20 cellular contexts compared by ENCODE assay signal in the genomic region with DNA sequence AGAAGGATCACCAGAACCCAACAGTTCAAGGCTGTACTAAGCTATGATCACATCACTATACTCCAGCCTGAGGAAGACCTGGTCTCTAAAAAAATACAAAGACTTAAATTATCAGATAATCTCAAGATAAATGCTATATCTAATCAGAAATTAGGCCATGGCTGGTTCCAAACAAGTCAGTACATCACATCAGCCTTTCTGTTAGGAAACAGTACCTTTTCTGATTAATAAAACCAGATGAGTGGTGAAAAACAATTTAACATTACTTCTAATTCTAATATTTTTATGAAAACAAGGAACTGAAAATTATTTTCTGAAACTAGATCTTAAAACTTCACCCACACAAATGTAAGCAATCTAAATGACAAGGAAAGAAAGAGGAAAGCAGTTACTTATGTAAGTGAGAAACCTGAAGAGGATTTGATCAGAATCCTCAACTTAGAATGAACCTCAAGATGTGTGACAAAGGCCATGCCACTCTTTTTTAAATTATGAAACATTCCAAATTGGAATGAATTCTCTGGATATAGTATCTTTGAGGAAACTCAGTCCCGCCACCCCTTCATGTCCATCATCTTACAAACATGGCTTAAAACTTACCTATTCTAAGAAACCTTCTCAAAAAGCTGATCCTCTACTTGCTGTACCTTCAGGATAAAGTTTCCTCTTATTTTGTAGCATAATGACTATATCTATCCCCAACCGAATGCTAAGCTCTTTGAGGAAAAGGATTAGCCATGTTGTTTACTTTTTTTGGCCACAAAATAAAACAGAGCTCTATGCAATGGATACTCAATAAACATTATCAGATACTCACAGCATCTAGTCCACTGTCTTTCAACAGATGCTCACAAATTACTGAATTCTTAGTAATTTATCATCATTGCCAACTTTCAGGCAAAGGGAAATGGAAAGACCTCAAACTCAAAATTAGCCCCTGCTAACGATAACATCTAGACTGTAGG.
DNase-seq lines count a peak whose midpoint lies in the region; ATAC-seq and TF ChIP-seq lines count a peak whose summit lies in the region.
"Had no signal": no experiment of that assay in that cellular context is flagged by ENCODE, and none has a peak within 500 bp of the region (broad histone marks: within the 10 kb centered on the region; RNA-seq: fewer than 3 reads in every experiment).

No MANE protein-coding gene starts in this region.

- H3K4me1 Mint-ChIP-seq in memory B cell, result peaks cover 10% of the 10 kb centered on the region

- no peaks in the 10 kb centered on the region for H3K36me3 ChIP-seq in left ventricle myocardium inferior
- H3K36me3 ChIP-seq in right atrium auricular region, result no peaks in the 10 kb centered on the region
- H3K36me3 ChIP-seq in Panc1 (ENCODE audit: control insufficient read depth, insufficient read depth, low read length), result no peaks in the 10 kb centered on the region
- H3K36me3 ChIP-seq in prostate gland, result no peaks in the 10 kb centered on the region
- no peaks in the 10 kb centered on the region for H3K36me3 ChIP-seq in MM.1S (replicated peaks; ENCODE audit: insufficient read depth, low read length)

- in situ Hi-C loops in Panc1 (cut with HindIII; ENCODE audit: low pct_unique_long_range_greater_than_20kb, low sequenced_read_pairs), result no loop called here

- H3F3A ChIP-seq in MM.1S (ENCODE audit: insufficient read depth, low read length), result 0 out of 2 replicates have a peak, but pooled peaks cover 3% of the 10 kb centered on the region

- no peaks in the 10 kb centered on the region for H3K79me2 ChIP-seq in MM.1S (ENCODE audit: low read length)

- peaks cover 4% of the 10 kb centered on the region for H3K36me3 Mint-ChIP-seq in memory B cell

- CTCF ChIA-PET in Panc1 (lab: Charles Lee), result no interaction called here

- peak overlapping the region; percentile 17 for H3K27ac ChIP-seq in left ventricle myocardium inferior (replicated peaks)
- H3K27ac ChIP-seq in right atrium auricular region, result peak overlapping the region in 1 of 2 donors; percentile 45
- H3K27ac ChIP-seq in Panc1 (ENCODE audit: low read length), result peak overlapping the region; percentile 69
- no peak overlapping the region for H3K27ac ChIP-seq in prostate gland
- no peak overlapping the region for H3K27ac ChIP-seq in MM.1S (ENCODE audit: low read length)
- H3K27ac ChIP-seq: BLaER1 had no signal

- POLR2A ChIA-PET in Panc1 (lab: Charles Lee), result no interaction called here

- no peak overlapping the region for H2AFZ ChIP-seq in MM.1S (ENCODE audit: low read length)

- no peaks in the 10 kb centered on the region for H3K9me2 ChIP-seq in MM.1S (replicated peaks; ENCODE audit: insufficient read depth, low read length)

- intact Hi-C loops in left ventricle myocardium inferior (cut with micrococcal nuclease) (no loop called here), Panc1 (cut with micrococcal nuclease; ENCODE audit: unreplicated experiment) (no loop called here), prostate gland (cut with DNase I) (no loop called here)

- no TSS peak for BruUV-seq in Panc1 (replicated peaks; lab: Mats Ljungman, UMichigan)

- peak overlapping the region; percentile 87 for H3K27ac Mint-ChIP-seq in memory B cell
- H3K27ac Mint-ChIP-seq: activated CD8-positive, alpha-beta memory T cell treated with anti-CD3 and anti-CD28 coated beads, Interleukin-2, amount 10 ng/mL, durations not matched to agents 7 days and 5 days had no signal

- no peak overlapping the region for H3K4me2 ChIP-seq in MM.1S (ENCODE audit: low read depth, low read length)
- H3K4me2 ChIP-seq: BLaER1 had no signal

- H4K20me1 ChIP-seq in MM.1S (ENCODE audit: insufficient read depth, low read length), result no peaks in the 10 kb centered on the region

- ATAC-seq in Panc1, result no peak
- ATAC-seq in memory B cell (ENCODE audit: low read depth), result no peak
- ATAC-seq: activated CD8-positive, alpha-beta memory T cell treated with anti-CD3 and anti-CD28 coated beads, Interleukin-2, amount 10 ng/mL, durations not matched to agents 7 days and 5 days; left ventricle myocardium superior; mucosa of descending colon had no signal

- no peak for TF ChIP-seq POLR2A in prostate gland (IDR thresholded peaks at IDR 0.05)

- H3K27me3 ChIP-seq in left ventricle myocardium inferior (ENCODE audit: low read depth) (no peaks in the 10 kb centered on the region), right atrium auricular region (no peaks in the 10 kb centered on the region), Panc1 (ENCODE audit: control insufficient read depth, insufficient read depth, low read length) (no peaks in the 10 kb centered on the region), prostate gland (replicated peaks; ENCODE audit: insufficient read depth) (no peaks in the 10 kb centered on the region), MM.1S (replicated peaks; ENCODE audit: insufficient read depth, low read length) (no peaks in the 10 kb centered on the region)
- H3K27me3 ChIP-seq: BLaER1 had no signal

- no peaks in the 10 kb centered on the region for H3K27me3 Mint-ChIP-seq in memory B cell
- H3K27me3 Mint-ChIP-seq: activated CD8-positive, alpha-beta memory T cell treated with anti-CD3 and anti-CD28 coated beads, Interleukin-2, amount 10 ng/mL, durations not matched to agents 7 days and 5 days had no signal

- H3K4me3 ChIP-seq in left ventricle myocardium inferior (no peak overlapping the region), right atrium auricular region (no peak overlapping the region), Panc1 (ENCODE audit: low read depth in 2 of 2, low read length in 2 of 2) (no peak overlapping the region), prostate gland (no peak overlapping the region), MM.1S (ENCODE audit: low read length) (no peak overlapping the region)
- H3K4me3 ChIP-seq: BLaER1, mucosa of descending colon had no signal

- no peak overlapping the region for H3K4me3 Mint-ChIP-seq in memory B cell
- H3K4me3 Mint-ChIP-seq: activated CD8-positive, alpha-beta memory T cell treated with anti-CD3 and anti-CD28 coated beads, Interleukin-2, amount 10 ng/mL, durations not matched to agents 7 days and 5 days; immature natural killer cell had no signal

- DNase-seq in left ventricle myocardium inferior (no peak), right atrium auricular region (ENCODE audit: low spot score) (no peak), Panc1 (ENCODE audit: low read depth, low spot score) (no peak), memory B cell (ENCODE audit: low spot score in 2 of 2) (no peak), prostate gland (ENCODE audit: low spot score) (no peak), globus pallidus (ENCODE audit: low spot score) (no peak), MM.1S (no peak), T-helper 1 cell (no peak)
- DNase-seq: activated CD4-positive, alpha-beta T cell treated with anti-CD3 and anti-CD28 coated beads for 48 hours; activated CD8-positive, alpha-beta memory T cell treated with anti-CD3 and anti-CD28 coated beads, Interleukin-2, amount 10 ng/mL, durations not matched to agents 7 days and 5 days; cortex of kidney; foreskin fibroblast; GDM1; H7; immature natural killer cell; left ventricle myocardium superior; mucosa of descending colon; NCI-H2029 treated with DMSO at 0.1 percent for 48 hours; stimulated activated CD4-positive, alpha-beta T cell treated with anti-CD3 and anti-CD28 coated beads, Interleukin-4, amount 100 ng/mL, for 24 hours had no signal

- H3K9ac ChIP-seq in MM.1S (ENCODE audit: low read length), result no peak overlapping the region
- H3K9ac ChIP-seq: BLaER1 had no signal

- H3K9me3 Mint-ChIP-seq in memory B cell, result no peaks in the 10 kb centered on the region
- H3K9me3 Mint-ChIP-seq: immature natural killer cell had no signal

- H3K4me1 ChIP-seq in left ventricle myocardium inferior (peaks cover 65% of the 10 kb centered on the region), right atrium auricular region (peaks cover 0 to 51% of the 10 kb centered on the region in 2 donors), Panc1 (ENCODE audit: control insufficient read depth, insufficient read depth, low read length) (peaks cover 48% of the 10 kb centered on the region), prostate gland (replicated peaks) (no peaks in the 10 kb centered on the region), MM.1S (ENCODE audit: low read length) (peaks cover 11% of the 10 kb centered on the region; the same call in 1 of the 2 replicates)
- H3K4me1 ChIP-seq: BLaER1 had no signal

- H3K9me3 ChIP-seq in left ventricle myocardium inferior (replicated peaks), result no peaks in the 10 kb centered on the region
- H3K9me3 ChIP-seq in right atrium auricular region, result no peaks in the 10 kb centered on the region
- no peaks in the 10 kb centered on the region for H3K9me3 ChIP-seq in Panc1 (ENCODE audit: control insufficient read depth, insufficient read depth, low read depth, low read length)
- H3K9me3 ChIP-seq in prostate gland, result no peaks in the 10 kb centered on the region
- no peaks in the 10 kb centered on the region for H3K9me3 ChIP-seq in MM.1S (replicated peaks; ENCODE audit: insufficient read depth, low read length)
- H3K9me3 ChIP-seq: mucosa of descending colon had no signal

- TF ChIP-seq CTCF in left ventricle myocardium inferior (IDR thresholded peaks at IDR 0.05; ENCODE audit: borderline replicate concordance) (no peak), right atrium auricular region (IDR thresholded peaks at IDR 0.05) (no peak), Panc1 (IDR thresholded peaks at IDR 0.05) (no peak), prostate gland (IDR thresholded peaks at IDR 0.05) (no peak), MM.1S (IDR thresholded peaks at IDR 0.05; ENCODE audit: low read length) (no peak)

- 58% methylated on average over 3 of the region's 3 CpGs for WGBS in prostate gland

Comparison
In these comparisons a context has a peak if more than half of its experiments do, and no peak if none do; other contexts are left out.
1. H3K27ac ChIP-seq: peak in left ventricle myocardium inferior (single experiment) and Panc1 (single experiment); none in prostate gland (0 of 2) and MM.1S (single experiment).